In genomic region chr7:136213012-136213411, GRCh38 we compare ENCODE assay signal across 25 cellular contexts.
"Had no signal": no experiment of that assay in that cellular context is flagged by ENCODE, and none has a peak within 500 bp of the region (broad histone marks: within the 10 kb centered on the region; RNA-seq: fewer than 3 reads in every experiment).

No MANE protein-coding gene starts in this region.

- DNase-seq: activated effector memory CD4-positive, alpha-beta T cell treated with anti-CD3 and anti-CD28 coated beads, Interleukin-2, amount 50 U/mL, for 16 hours; activated effector memory CD4-positive, alpha-beta T cell treated with Interleukin-2 at 50 U/mL for 16 hours; activated gamma-delta T cell; activated gamma-delta T cell treated with Interleukin-2 at 50 U/mL for 16 hours; activated naive CD4-positive, alpha-beta T cell; activated naive CD4-positive, alpha-beta T cell treated with anti-CD3 and anti-CD28 coated beads for 36 hours; activated naive CD4-positive, alpha-beta T cell treated with anti-CD3 and anti-CD28 coated beads, Interleukin-2, amount 10 ng/mL, durations not matched to agents 7 days and 5 days; activated naive CD4-positive, alpha-beta T cell treated with anti-CD3 and anti-CD28 coated beads, Interleukin-2, amount 50 U/mL, for 16 hours; activated naive CD4-positive, alpha-beta T cell treated with Interleukin-2 at 50 U/mL for 16 hours; activated naive CD8-positive, alpha-beta T cell treated with anti-CD3 and anti-CD28 coated beads for 36 hours; activated naive CD8-positive, alpha-beta T cell treated with anti-CD3 and anti-CD28 coated beads, Interleukin-2, amount 10 ng/mL, durations not matched to agents 7 days and 5 days; activated naive CD8-positive, alpha-beta T cell treated with anti-CD3 and anti-CD28 coated beads, Interleukin-2, amount 50 U/mL, for 24 hours; activated T-cell treated with anti-CD3 and anti-CD28 coated beads, Interleukin-2, amount 50 U/mL, for 4 hours; activated T-cell treated with anti-CD3 and anti-CD28 coated beads, Interleukin-2, amount 50 U/mL, for 48 hours; activated T-cell treated with anti-CD3 and anti-CD28 coated beads, Interleukin-2, amount 50 U/mL, for 72 hours; adrenal gland; amniotic stem cell; amygdala; anterior cingulate cortex; aorta; body of pancreas; brain microvascular endothelial cell; caudate nucleus; central memory CD4-positive, alpha-beta T cell; cerebellar nuclear complex had no signal
